In genomic region chr1:173122958-173123852, GRCh38 we compare ENCODE assay signal across 8 cellular contexts.
DNase-seq lines count a peak whose midpoint lies in the region; ATAC-seq and TF ChIP-seq lines count a peak whose summit lies in the region.

No MANE protein-coding gene starts in this region.

- H3K9ac ChIP-seq in OCI-LY3 (ENCODE audit: low read length) (peak overlapping the region; percentile 50), endodermal cell (ENCODE audit: extremely low read depth, low read length, poor library complexity, severe bottlenecking) (no peak overlapping the region)

- peak overlapping the region; percentile 83 for H3K27ac Mint-ChIP-seq in endodermal cell
- H3K27ac Mint-ChIP-seq in activated T-helper 17 cell treated with anti-CD3 and anti-CD28 coated beads, Interleukin-2, amount 50 U/mL, for 72 hours: no peak overlapping the region

- H3K4me1 ChIP-seq in OCI-LY3 (ENCODE audit: low read length): peaks cover 34% of the 10 kb centered on the region
- peaks cover 8% of the 10 kb centered on the region for H3K4me1 ChIP-seq in endodermal cell (ENCODE audit: control insufficient read depth, insufficient read depth, low read length)
- H3K4me1 ChIP-seq in lung (ENCODE audit: control insufficient read depth in 2 of 2, insufficient read depth in 2 of 2, low read length in 2 of 2): peaks cover 0 to 4% of the 10 kb centered on the region in 2 donors
- H3K4me1 ChIP-seq in thoracic aorta (ENCODE audit: control insufficient read depth in 1 of 2, low read depth in 2 of 2): peaks cover 9 to 10% of the 10 kb centered on the region in 2 donors

- no peak overlapping the region for H3K4me3 Mint-ChIP-seq in endodermal cell
- H3K4me3 Mint-ChIP-seq in activated T-helper 17 cell treated with anti-CD3 and anti-CD28 coated beads, Interleukin-2, amount 50 U/mL, for 72 hours: no peak overlapping the region

- no peaks in the 10 kb centered on the region for H3K27me3 Mint-ChIP-seq in endodermal cell (ENCODE audit: insufficient read depth)
- H3K27me3 Mint-ChIP-seq in activated T-helper 17 cell treated with anti-CD3 and anti-CD28 coated beads, Interleukin-2, amount 50 U/mL, for 72 hours: no peaks in the 10 kb centered on the region

- no peaks in the 10 kb centered on the region for H4K20me1 ChIP-seq in OCI-LY3 (ENCODE audit: insufficient read depth, low read length)

- H3K4me3 ChIP-seq in OCI-LY3 (ENCODE audit: low read length): peak overlapping the region; percentile 56
- H3K4me3 ChIP-seq in endodermal cell (ENCODE audit: low read length): peak overlapping the region; percentile 5
- no peak overlapping the region for H3K4me3 ChIP-seq in lung
- H3K4me3 ChIP-seq in thoracic aorta: peak overlapping the region; percentile 60

- H3K79me2 ChIP-seq in OCI-LY3 (ENCODE audit: low read length): no peaks in the 10 kb centered on the region

- no peaks in the 10 kb centered on the region for H3K9me3 ChIP-seq in OCI-LY3 (ENCODE audit: insufficient read depth, low read length)
- no peaks in the 10 kb centered on the region for H3K9me3 ChIP-seq in endodermal cell (ENCODE audit: control insufficient read depth, low read length)
- H3K9me3 ChIP-seq in lung (ENCODE audit: control insufficient read depth in 2 of 2, insufficient read depth in 1 of 2, low read length in 1 of 2): no peaks in the 10 kb centered on the region
- H3K9me3 ChIP-seq in thoracic aorta: no peaks in the 10 kb centered on the region

- peaks cover 24% of the 10 kb centered on the region for H3K4me1 Mint-ChIP-seq in endodermal cell
- H3K4me1 Mint-ChIP-seq in activated T-helper 17 cell treated with anti-CD3 and anti-CD28 coated beads, Interleukin-2, amount 50 U/mL, for 72 hours: no peaks in the 10 kb centered on the region

- ATAC-seq in GM21786 (IDR thresholded peaks at IDR 0.05; ENCODE audit: unreplicated experiment): peak; percentile 50
- ATAC-seq in lung (ENCODE audit: insufficient read depth, low FRiP score): peak; percentile 75
- ATAC-seq in thoracic aorta (ENCODE audit: insufficient number of reproducible peaks, low FRiP score, low read depth): peak; percentile 49
- ATAC-seq in activated T-helper 17 cell treated with anti-CD3 and anti-CD28 coated beads, Interleukin-2, amount 50 U/mL, for 72 hours (replicated peaks): no peak
- ATAC-seq in GM21825 (IDR thresholded peaks at IDR 0.05; ENCODE audit: unreplicated experiment): no peak

- H3K27ac ChIP-seq in OCI-LY3 (ENCODE audit: low read length): peak overlapping the region; percentile 68
- H3K27ac ChIP-seq in endodermal cell (ENCODE audit: low read depth, low read length): no peak overlapping the region
- peak overlapping the region; percentile 63 to 87 for H3K27ac ChIP-seq in lung (ENCODE audit: low read depth in 1 of 2, low read length in 1 of 2)
- H3K27ac ChIP-seq in thoracic aorta: peak overlapping the region; percentile 7 to 54

- H3K36me3 Mint-ChIP-seq in endodermal cell (ENCODE audit: low read depth): no peaks in the 10 kb centered on the region
- H3K36me3 Mint-ChIP-seq in activated T-helper 17 cell treated with anti-CD3 and anti-CD28 coated beads, Interleukin-2, amount 50 U/mL, for 72 hours (ENCODE audit: low read depth): no peaks in the 10 kb centered on the region

- DNase-seq in endodermal cell (peak; percentile 59), lung (ENCODE audit: low spot score) (peak; percentile 79), thoracic aorta (ENCODE audit: low spot score) (no peak)
- DNase-seq in activated effector memory CD4-positive, alpha-beta T cell treated with anti-CD3 and anti-CD28 coated beads, Interleukin-2, amount 50 U/mL, for 16 hours: no peak

- peak overlapping the region; percentile 79 for H3K4me2 ChIP-seq in OCI-LY3 (ENCODE audit: low read length)

- H3K36me3 ChIP-seq in OCI-LY3 (replicated peaks; ENCODE audit: low read depth, low read length) (no peaks in the 10 kb centered on the region), endodermal cell (ENCODE audit: control insufficient read depth, insufficient read depth, low read length) (no peaks in the 10 kb centered on the region), lung (ENCODE audit: control insufficient read depth in 2 of 2, insufficient read depth in 2 of 2, low read length in 2 of 2) (no peaks in the 10 kb centered on the region), thoracic aorta (no peaks in the 10 kb centered on the region)

- H3K9me3 Mint-ChIP-seq in endodermal cell: no peaks in the 10 kb centered on the region
- H3K9me3 Mint-ChIP-seq in activated T-helper 17 cell treated with anti-CD3 and anti-CD28 coated beads, Interleukin-2, amount 50 U/mL, for 72 hours: no peaks in the 10 kb centered on the region

- 75 to 77% methylated on average over 8 to 12 of the region's 12 CpGs for WGBS in endodermal cell (ENCODE audit: insufficient coverage in 1 of 2, insufficient read length in 1 of 2), 2 experiments
- 20 to 22% methylated on average over 12 of the region's 12 CpGs for WGBS in lung, 2 donors

- TF ChIP-seq CTCF in OCI-LY3 (IDR thresholded peaks at IDR 0.05; ENCODE audit: low read depth, low read length) (no peak), endodermal cell (conservative IDR thresholded peaks at IDR 0.05) (peak; percentile 20), lung (IDR thresholded peaks at IDR 0.05; ENCODE audit: control extremely low read depth, extremely low read depth) (no peak), thoracic aorta (IDR thresholded peaks at IDR 0.05) (no peak)

- H3K27me3 ChIP-seq in OCI-LY3 (ENCODE audit: low read depth, low read length) (no peaks in the 10 kb centered on the region), endodermal cell (ENCODE audit: control insufficient read depth, insufficient read depth, low read length, poor library complexity, severe bottlenecking) (no peaks in the 10 kb centered on the region), lung (ENCODE audit: control insufficient read depth, insufficient read depth) (no peaks in the 10 kb centered on the region), thoracic aorta (replicated peaks; ENCODE audit: insufficient read depth) (no peaks in the 10 kb centered on the region)

- H2AFZ ChIP-seq in OCI-LY3 (ENCODE audit: low read depth, low read length): peak overlapping the region; percentile 87

Comparison
In these comparisons a context has a peak if more than half of its experiments do, and no peak if none do; other contexts are left out.
1. ATAC-seq: peak in GM21786 (single experiment), lung (single experiment) and thoracic aorta (single experiment); none in activated T-helper 17 cell treated with anti-CD3 and anti-CD28 coated beads, Interleukin-2, amount 50 U/mL, for 72 hours (single experiment) and GM21825 (single experiment).
2. DNase-seq: peak in endodermal cell (single experiment) and lung (single experiment); none in thoracic aorta (single experiment) and activated effector memory CD4-positive, alpha-beta T cell treated with anti-CD3 and anti-CD28 coated beads, Interleukin-2, amount 50 U/mL, for 16 hours (single experiment).